In the genomic region with DNA sequence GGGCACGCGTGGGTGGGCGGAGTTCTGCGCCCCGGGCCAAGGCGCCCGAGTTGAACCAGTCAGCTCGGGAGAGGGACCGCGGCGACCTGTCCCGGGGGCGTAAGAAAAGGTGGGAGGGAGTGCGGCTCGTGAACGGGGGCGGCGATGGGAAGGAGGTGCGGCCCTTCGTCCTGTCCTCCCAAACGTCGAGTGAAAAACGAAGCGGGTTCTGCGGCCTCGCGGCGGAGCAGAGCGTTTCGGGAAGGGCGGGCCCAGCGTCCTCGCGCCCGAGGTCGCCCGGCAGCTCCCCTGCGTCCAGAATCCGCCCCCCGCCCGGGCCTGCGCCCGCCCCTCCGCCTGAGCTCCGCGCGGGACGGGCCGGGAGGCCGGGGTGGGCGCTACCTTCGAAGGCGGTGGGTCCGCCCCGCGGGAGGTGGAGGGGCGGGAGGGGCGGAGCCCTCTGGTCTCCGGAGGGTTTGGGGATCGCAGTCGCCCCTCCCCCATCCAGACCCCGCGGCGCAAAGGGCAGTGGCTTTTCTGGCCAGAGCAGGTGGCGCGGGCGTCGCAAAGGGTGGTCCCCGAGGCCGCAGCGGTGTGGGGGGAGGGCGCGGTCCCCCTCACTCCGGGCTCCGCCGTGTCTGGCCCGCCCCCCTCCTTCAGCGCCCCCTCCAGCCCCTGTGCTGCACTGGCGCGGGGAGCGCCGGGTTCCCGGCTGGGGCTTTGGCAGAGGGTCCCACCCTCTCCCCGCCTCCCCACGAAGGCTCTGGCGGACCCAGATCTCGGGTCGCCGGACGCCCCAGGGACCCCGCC, we compare ENCODE assay signal across 6 cellular contexts. TPM values are rescaled to one million over a fixed set of nuclear protein-coding genes. Genes with fewer than 3 reads are reported as not detected.
DNase-seq lines count a peak whose midpoint lies in the region; ATAC-seq, FAIRE-seq and TF ChIP-seq lines count a peak whose summit lies in the region.

No MANE protein-coding gene starts in this region.

- peak overlapping the region in 1 of 4 donors; percentile 10 for H3K27ac ChIP-seq in pancreas

- peak; percentile 4 to 19 (median 7) for ATAC-seq in pancreas

- no peak for TF ChIP-seq CTCF in pancreas (IDR thresholded peaks at IDR 0.05)

- DNase-seq in ACHN (peak; percentile 54), NCI-H226 (peak; percentile 75), pancreas (peak in 3 of 6 donors; percentile 40 to 69 (median 65)), NCI-H128 (lab: John Stamatoyannopoulos, UW; ENCODE audit: unreplicated experiment) (no peak), SKM-1 treated with dmso at 0.1 percent for 144 hours (lab: John Stamatoyannopoulos, UW; ENCODE audit: unreplicated experiment) (no peak)
- DNase-seq in central memory CD4-positive, alpha-beta T cell, result peak; percentile 35

- no peaks in the 10 kb centered on the region for H3K27me3 ChIP-seq in pancreas

- in situ Hi-C loops in ACHN (cut with HindIII; ENCODE audit: low pct_ligation_motif_present, low pct_unique_long_range_greater_than_20kb, low sequenced_read_pairs), result no loop called here

- no peak for FAIRE-seq in pancreas (lab: Jason Lieb, UNC)

- H3K4me1 ChIP-seq in pancreas, result peaks cover 0 to 7% (median 0%) of the 10 kb centered on the region in 3 donors

- H3K36me3 ChIP-seq in pancreas, result no peaks in the 10 kb centered on the region

- WGBS in pancreas, 2 donors, result 1 to 2% methylated on average over 40 to 90 of the region's 91 CpGs

- H3K4me3 ChIP-seq in pancreas, result peak overlapping the region; percentile 44 to 67 (median 52)

- intact Hi-C loops in pancreas (cut with DNase I), result no loop called here

- no peaks in the 10 kb centered on the region for H3K9me3 ChIP-seq in pancreas

RNA-seq across cellular contexts. Expression of a gene that starts 0.8 kb away (rescaled TPM):
- 10 to 100 TPM in 2 of 6 donors, 1 to 10 TPM in 4; 4.4 to 13.1 (median 7.9) TPM for total RNA-seq in pancreas
- 10 to 100 TPM; 17.4 to 37.8 TPM for polyA plus RNA-seq in pancreas

RNA-seq across cellular contexts. Expression of a gene that starts 5.7 kb away (rescaled TPM):
- total RNA-seq in pancreas, result 10 to 100 TPM; 10.5 to 19.2 (median 13.9) TPM
- 10 to 100 TPM; 28.4 to 36.6 TPM for polyA plus RNA-seq in pancreas

RNA-seq across cellular contexts. Expression of a gene that starts 25.5 kb away (rescaled TPM):
- 1 to 10 TPM; 4.1 to 8.2 (median 5.2) TPM for total RNA-seq in pancreas
- 10 to 100 TPM in 1 of 2 donors, 1 to 10 TPM in 1; 8.8 to 10.4 TPM for polyA plus RNA-seq in pancreas

RNA-seq across cellular contexts. Expression of a gene that starts 44.1 kb away (rescaled TPM):
- 1 to 10 TPM in 4 of 6 donors, under 1 TPM in 2; 0.31 to 2.7 (median 1.7) TPM for total RNA-seq in pancreas
- 10 to 100 TPM; 14.0 to 31.0 TPM for polyA plus RNA-seq in pancreas

RNA-seq across cellular contexts. Expression of a gene that starts 55.4 kb away (rescaled TPM):
- total RNA-seq in pancreas, result 10 to 100 TPM; 13.9 to 27.0 (median 18.9) TPM
- 10 to 100 TPM; 45.1 to 47.7 TPM for polyA plus RNA-seq in pancreas

Comparison
In these comparisons a context has a peak if more than half of its experiments do, and no peak if none do; other contexts are left out.
1. DNase-seq: peak in ACHN (single experiment), NCI-H226 (single experiment) and central memory CD4-positive, alpha-beta T cell (single experiment); none in NCI-H128 (single experiment) and SKM-1 treated with dmso at 0.1 percent for 144 hours (single experiment).